In genomic region chr15:38625886-38626285, GRCh38 we compare ENCODE assay signal across 27 cellular contexts.
A peak's percentile ranks its signal among the peaks of the same experiment; 100 is the strongest.
DNase-seq lines count a peak whose midpoint lies in the region; ATAC-seq and TF ChIP-seq lines count a peak whose summit lies in the region.
"Had no signal": no experiment of that assay in that cellular context is flagged by ENCODE, and none has a peak within 500 bp of the region (broad histone marks: within the 10 kb centered on the region; RNA-seq: fewer than 3 reads in every experiment).

No MANE protein-coding gene starts in this region.

- H4K8ac ChIP-seq in mesendoderm (ENCODE audit: low read depth, low read length) = no peak overlapping the region

- no peak overlapping the region for H3K27ac ChIP-seq in mesendoderm (ENCODE audit: low read depth, low read length)
- H3K27ac ChIP-seq: A549, C4-2B, RWPE1 had no signal

- H3K9ac ChIP-seq in Loucy (ENCODE audit: low read depth, low read length, poor library complexity, severe bottlenecking) = no peak overlapping the region
- H3K9ac ChIP-seq in mesendoderm (ENCODE audit: low read length) = no peak overlapping the region

- no peaks in the 10 kb centered on the region for H3K9me3 ChIP-seq in Loucy (ENCODE audit: insufficient read depth, low read depth, low read length)
- H3K9me3 ChIP-seq: A549 had no signal

- ATAC-seq in natural killer cell treated with Interleukin-12 subunit alpha and Interleukin-12 subunit beta and Interleukin-15 and Interleukin-18, amount 100 ng/mL, for 72 hours = no peak
- ATAC-seq in natural killer cell = no peak
- ATAC-seq: A549, HCT116, Panc1 had no signal

- H3K56ac ChIP-seq in mesendoderm (ENCODE audit: low read length) = no peak overlapping the region

- H3K23ac ChIP-seq in mesendoderm (ENCODE audit: low read length) = no peak overlapping the region

- H3K79me1 ChIP-seq in mesendoderm (ENCODE audit: low read length) = no peaks in the 10 kb centered on the region

- H3K27me3 Mint-ChIP-seq in natural killer cell treated with Interleukin-12 subunit alpha and Interleukin-12 subunit beta and Interleukin-15 and Interleukin-18, amount 100 ng/mL, for 72 hours = no peaks in the 10 kb centered on the region
- H3K27me3 Mint-ChIP-seq in natural killer cell (ENCODE audit: low read depth in 2 of 2) = no peaks in the 10 kb centered on the region
- H3K27me3 Mint-ChIP-seq in nephron (ENCODE audit: low read depth) = peaks cover 3% of the 10 kb centered on the region

- H3K4ac ChIP-seq in mesendoderm (ENCODE audit: low read depth, low read length) = no peak overlapping the region

- H4K5ac ChIP-seq in mesendoderm (ENCODE audit: low read length) = no peak overlapping the region

- TF ChIP-seq CTCF in natural killer cell (IDR thresholded peaks at IDR 0.05) (no peak), Loucy (conservative IDR thresholded peaks at IDR 0.05; ENCODE audit: low read length) (no peak), nephron (IDR thresholded peaks at IDR 0.05; ENCODE audit: unreplicated experiment in 3 of 3) (no peak)

- WGBS in mesendoderm (ENCODE audit: extremely low coverage, insufficient coverage, low lambda C conversion rate) = no CpG with 5 or more reads among the region's 2 CpGs

- no peaks in the 10 kb centered on the region for H3K36me3 ChIP-seq in Loucy (ENCODE audit: insufficient read depth, low read length)
- H3K36me3 ChIP-seq in mesendoderm (ENCODE audit: control insufficient read depth, insufficient read depth, low read length) = no peaks in the 10 kb centered on the region

- intact Hi-C loops in natural killer cell (cut with micrococcal nuclease) = no loop called here

- H3K18ac ChIP-seq in mesendoderm (ENCODE audit: low read length) = no peak overlapping the region

- H3K36me3 Mint-ChIP-seq in natural killer cell treated with Interleukin-12 subunit alpha and Interleukin-12 subunit beta and Interleukin-15 and Interleukin-18, amount 100 ng/mL, for 72 hours = no peaks in the 10 kb centered on the region
- H3K36me3 Mint-ChIP-seq in natural killer cell (no peaks in the 10 kb centered on the region), nephron (ENCODE audit: low read depth) (no peaks in the 10 kb centered on the region)
- H3K36me3 Mint-ChIP-seq: CD8-positive, alpha-beta memory T cell had no signal

- H2AK5ac ChIP-seq in mesendoderm (ENCODE audit: low read length) = no peak overlapping the region

- H3K79me2 ChIP-seq in Loucy (ENCODE audit: insufficient read depth, low read length) (no peaks in the 10 kb centered on the region), mesendoderm (ENCODE audit: control insufficient read depth, insufficient read depth, low read length) (no peaks in the 10 kb centered on the region)

- H2BK5ac ChIP-seq in mesendoderm (ENCODE audit: low read length) = no peak overlapping the region

- peak overlapping the region; percentile 72; the same call in 1 of the 2 replicates for H2AFZ ChIP-seq in Loucy (ENCODE audit: low read length)

- H3K4me2 ChIP-seq in Loucy (ENCODE audit: low read depth, low read length, poor library complexity, severe bottlenecking) = no peak overlapping the region
- no peak overlapping the region for H3K4me2 ChIP-seq in mesendoderm (ENCODE audit: low read length)
- H3K4me2 ChIP-seq: A549 had no signal

- peaks cover 12% of the 10 kb centered on the region for H3K4me1 ChIP-seq in Loucy (ENCODE audit: insufficient read depth, low read length, poor library complexity, severe bottlenecking)
- no peaks in the 10 kb centered on the region for H3K4me1 ChIP-seq in mesendoderm (ENCODE audit: control insufficient read depth, low read depth, low read length)
- H3K4me1 ChIP-seq: A549 had no signal

- H3F3A ChIP-seq in Loucy (ENCODE audit: low read depth) = no peaks in the 10 kb centered on the region

- peak overlapping the region; percentile 54 for H3K4me3 Mint-ChIP-seq in natural killer cell treated with Interleukin-12 subunit alpha and Interleukin-12 subunit beta and Interleukin-15 and Interleukin-18, amount 100 ng/mL, for 72 hours
- no peak overlapping the region for H3K4me3 Mint-ChIP-seq in natural killer cell
- no peak overlapping the region for H3K4me3 Mint-ChIP-seq in nephron
- H3K4me3 Mint-ChIP-seq: CD8-positive, alpha-beta memory T cell had no signal

- no peak overlapping the region for H2BK15ac ChIP-seq in mesendoderm (replicated peaks; ENCODE audit: low read depth)

- peaks cover 56 to 80% of the 10 kb centered on the region in 2 donors for H3K4me1 Mint-ChIP-seq in natural killer cell treated with Interleukin-12 subunit alpha and Interleukin-12 subunit beta and Interleukin-15 and Interleukin-18, amount 100 ng/mL, for 72 hours (ENCODE audit: low read depth in 2 of 2)
- H3K4me1 Mint-ChIP-seq in natural killer cell (peaks cover 34 to 44% of the 10 kb centered on the region in 2 donors), nephron (peaks cover 32% of the 10 kb centered on the region)

- no peaks in the 10 kb centered on the region for H4K20me1 ChIP-seq in Loucy (ENCODE audit: insufficient read depth, low read length, poor library complexity, severe bottlenecking)

- H3K4me3 ChIP-seq in Loucy (ENCODE audit: low read length, poor library complexity, severe bottlenecking) (no peak overlapping the region), mesendoderm (ENCODE audit: low read length) (no peak overlapping the region)
- H3K4me3 ChIP-seq: A549 had no signal

- H3K27ac Mint-ChIP-seq in natural killer cell treated with Interleukin-12 subunit alpha and Interleukin-12 subunit beta and Interleukin-15 and Interleukin-18, amount 100 ng/mL, for 72 hours = peak overlapping the region; percentile 95 to 98
- peak overlapping the region in 1 of 2 donors; percentile 52 for H3K27ac Mint-ChIP-seq in natural killer cell
- peak overlapping the region; percentile 31 to 78 (median 72) for H3K27ac Mint-ChIP-seq in nephron

- no peak overlapping the region for H2BK120ac ChIP-seq in mesendoderm (ENCODE audit: low read depth, low read length)

- H3K9me2 ChIP-seq in Loucy (replicated peaks; ENCODE audit: low read depth, low read length) = no peaks in the 10 kb centered on the region

- H3K9me3 Mint-ChIP-seq in natural killer cell treated with Interleukin-12 subunit alpha and Interleukin-12 subunit beta and Interleukin-15 and Interleukin-18, amount 100 ng/mL, for 72 hours = peaks cover 3% of the 10 kb centered on the region
- H3K9me3 Mint-ChIP-seq in natural killer cell = no peaks in the 10 kb centered on the region
- H3K9me3 Mint-ChIP-seq in nephron = no peaks in the 10 kb centered on the region
- H3K9me3 Mint-ChIP-seq: CD8-positive, alpha-beta memory T cell had no signal

- DNase-seq in natural killer cell treated with Interleukin-12 subunit alpha and Interleukin-12 subunit beta and Interleukin-15 and Interleukin-18, amount 100 ng/mL, for 72 hours (ENCODE audit: low spot score) = no peak
- DNase-seq in natural killer cell (no peak), T-helper 9 cell (no peak), mesendoderm (no peak), HT-29 (ENCODE audit: low spot score) (no peak)
- DNase-seq: AML-193; Calu3; CD8-positive, alpha-beta memory T cell; DMS79 treated with DMSO at 0.1 percent for 48 hours; GF-D8; IMR-90; KG1; NCI-H1092; NCI-H1436; NCI-H187; NCI-H2081 treated with DMSO at 0.1 percent for 48 hours; NCI-H2171; NCI-H226; NCI-H510A; SHP77 treated with DMSO at 0.1 percent for 48 hours had no signal

- H3K27me3 ChIP-seq in Loucy (ENCODE audit: insufficient read depth, low read length, poor library complexity, severe bottlenecking) (no peaks in the 10 kb centered on the region), mesendoderm (ENCODE audit: insufficient read depth, low read length, poor library complexity) (no peaks in the 10 kb centered on the region)
